ENCODE assay signal across 19 cellular contexts in the genomic region with DNA sequence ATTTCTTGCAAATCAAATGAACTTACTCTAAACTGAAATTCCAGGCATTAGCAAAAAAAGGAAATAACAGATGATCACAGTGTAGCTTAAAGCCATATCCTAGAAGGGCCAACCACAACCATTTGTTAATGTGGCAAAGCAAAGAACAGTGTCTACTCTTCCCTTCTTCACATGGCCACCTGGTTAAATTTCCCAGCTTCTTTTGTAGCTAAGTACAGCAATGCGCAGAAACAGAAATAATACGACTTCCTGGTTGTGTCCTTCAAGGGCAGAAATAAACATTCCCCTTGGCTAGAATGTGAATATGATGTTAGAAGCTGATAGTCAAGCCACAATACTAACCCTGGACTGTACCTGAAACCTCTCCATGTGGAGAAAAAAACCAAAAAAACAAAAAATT. TPM values are rescaled to one million over a fixed set of nuclear protein-coding genes. Genes with fewer than 3 reads are reported as not detected.
A peak's percentile ranks its signal among the peaks of the same experiment; 100 is the strongest.
DNase-seq lines count a peak whose midpoint lies in the region; ATAC-seq and TF ChIP-seq lines count a peak whose summit lies in the region.
"Had no signal": no experiment of that assay in that cellular context is flagged by ENCODE, and none has a peak within 500 bp of the region (broad histone marks: within the 10 kb centered on the region; RNA-seq: fewer than 3 reads in every experiment).

No MANE protein-coding gene starts in this region.

- no peaks in the 10 kb centered on the region for H3K36me3 ChIP-seq in cardiac muscle cell

- peaks cover 26% of the 10 kb centered on the region for H3K4me1 ChIP-seq in cardiac muscle cell (ENCODE audit: low read depth)

- peaks cover 8% of the 10 kb centered on the region for H3K36me3 Mint-ChIP-seq in mesothelial cell of epicardium

- H3K27me3 Mint-ChIP-seq in mesothelial cell of epicardium (ENCODE audit: low read depth): no peaks in the 10 kb centered on the region
- H3K27me3 Mint-ChIP-seq: CD4-positive, alpha-beta memory T cell had no signal

- no peaks in the 10 kb centered on the region for H3K27me3 ChIP-seq in cardiac muscle cell

- H3K4me1 Mint-ChIP-seq in mesothelial cell of epicardium: peaks cover 25% of the 10 kb centered on the region

- H3K4me3 ChIP-seq in cardiac muscle cell: no peak overlapping the region
- H3K4me3 ChIP-seq: K562 had no signal

- no peak for DNase-seq in cardiac muscle cell (ENCODE audit: low read depth in 1 of 2, low spot score in 1 of 2)
- DNase-seq in left cardiac atrium: no peak
- DNase-seq in mesothelial cell of epicardium (ENCODE audit: low spot score in 2 of 2, unreplicated experiment in 2 of 2): no peak
- no peak for DNase-seq in effector CD8-positive, alpha-beta T cell (lab: John Stamatoyannopoulos, UW)
- no peak for DNase-seq in islet precursor cell
- no peak for DNase-seq in NCI-H2196 (lab: John Stamatoyannopoulos, UW; ENCODE audit: unreplicated experiment)
- DNase-seq: CD4-positive, alpha-beta memory T cell; DMS153; NCI-H1048; NCI-H146; NCI-H2081 treated with DMSO at 0.1 percent for 48 hours; NCI-H2227 treated with DMSO at 0.1 percent for 48 hours; NCI-H510A treated with DMSO at 0.1 percent for 48 hours; RPMI8226; SHP77 treated with DMSO at 0.1 percent for 48 hours had no signal

- H3K27ac Mint-ChIP-seq in mesothelial cell of epicardium: peak overlapping the region; percentile 87

- no peak for ATAC-seq in left cardiac atrium
- no peak for ATAC-seq in HG02840 (IDR thresholded peaks at IDR 0.05; ENCODE audit: low FRiP score, unreplicated experiment)
- ATAC-seq: PC-3 had no signal

- no peak overlapping the region for H3K4me3 Mint-ChIP-seq in mesothelial cell of epicardium

- no peaks in the 10 kb centered on the region for H3K9me3 ChIP-seq in cardiac muscle cell (ENCODE audit: low read depth)

- no peaks in the 10 kb centered on the region for H3K9me3 Mint-ChIP-seq in mesothelial cell of epicardium
- H3K9me3 Mint-ChIP-seq: CD4-positive, alpha-beta memory T cell had no signal

- peak overlapping the region; percentile 42 for H3K27ac ChIP-seq in cardiac muscle cell
- H3K27ac ChIP-seq in VCaP: peak overlapping the region; percentile 1; the same call in 1 of the 2 replicates

- TF ChIP-seq CTCF in cardiac muscle cell (IDR thresholded peaks at IDR 0.05; ENCODE audit: low read depth, low read length): no peak
- no peak for TF ChIP-seq CTCF in VCaP (conservative IDR thresholded peaks at IDR 0.05)
- TF ChIP-seq CTCF in mesothelial cell of epicardium (IDR thresholded peaks at IDR 0.05; ENCODE audit: unreplicated experiment): no peak

- intact Hi-C loops in left cardiac atrium (cut with DNase I): no loop called here

RNA-seq across cellular contexts. Expression of gene SNX3, which starts 9.6 kb away (rescaled TPM):
- total RNA-seq in cardiac muscle cell: 186 and 190 TPM in 2 replicates
- polyA plus RNA-seq in cardiac muscle cell: 322 and 402 TPM in 2 replicates
- 100 to 1,000 TPM; 209 to 255 TPM for total RNA-seq in left cardiac atrium
- total RNA-seq in mesothelial cell of epicardium: 74.3 to 80.6 TPM (median 74.4 TPM) in 3 replicates

RNA-seq across cellular contexts. Expression of gene AFG1L, which starts 43.6 kb away (rescaled TPM):
- total RNA-seq in cardiac muscle cell (3.1 and 8.8 TPM in 2 replicates), left cardiac atrium (10 to 100 TPM; 10.2 to 10.9 TPM), mesothelial cell of epicardium (8.0 to 11.3 TPM (median 9.3 TPM) in 3 replicates)
- 5.8 and 7.7 TPM in 2 replicates for polyA plus RNA-seq in cardiac muscle cell
